38 cellular contexts compared by ENCODE assay signal in the genomic region with DNA sequence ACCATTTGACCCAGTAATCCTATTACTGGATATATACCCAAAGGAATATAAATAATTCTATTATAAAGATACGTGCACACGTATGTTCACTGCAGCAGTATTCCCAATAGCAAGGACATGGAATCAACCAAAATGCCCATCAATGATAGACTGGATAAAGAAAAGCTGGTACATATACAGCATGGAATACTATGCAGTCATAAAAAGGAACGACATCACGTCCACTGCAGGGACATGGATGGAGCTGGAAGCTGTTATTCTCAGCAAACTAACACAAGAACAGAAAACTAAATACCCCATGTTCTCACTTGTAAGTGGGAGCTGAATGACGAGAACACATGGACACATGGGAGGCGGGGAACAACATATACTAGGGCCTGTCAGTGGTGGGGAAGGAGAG.
"Had no signal": no experiment of that assay in that cellular context is flagged by ENCODE, and none has a peak within 500 bp of the region (broad histone marks: within the 10 kb centered on the region; RNA-seq: fewer than 3 reads in every experiment).

No MANE protein-coding gene starts in this region.

- DNase-seq: activated effector memory CD4-positive, alpha-beta T cell treated with anti-CD3 and anti-CD28 coated beads, Interleukin-2, amount 50 U/mL, for 16 hours; activated effector memory CD4-positive, alpha-beta T cell treated with Interleukin-2 at 50 U/mL for 16 hours; activated gamma-delta T cell; activated gamma-delta T cell treated with Interleukin-2 at 50 U/mL for 16 hours; activated naive CD4-positive, alpha-beta T cell; activated naive CD4-positive, alpha-beta T cell treated with anti-CD3 and anti-CD28 coated beads for 36 hours; activated naive CD4-positive, alpha-beta T cell treated with anti-CD3 and anti-CD28 coated beads, Interleukin-2, amount 10 ng/mL, durations not matched to agents 7 days and 5 days; activated naive CD4-positive, alpha-beta T cell treated with anti-CD3 and anti-CD28 coated beads, Interleukin-2, amount 50 U/mL, for 16 hours; activated naive CD4-positive, alpha-beta T cell treated with Interleukin-2 at 50 U/mL for 16 hours; activated naive CD8-positive, alpha-beta T cell treated with anti-CD3 and anti-CD28 coated beads for 36 hours; activated naive CD8-positive, alpha-beta T cell treated with anti-CD3 and anti-CD28 coated beads, Interleukin-2, amount 10 ng/mL, durations not matched to agents 7 days and 5 days; activated naive CD8-positive, alpha-beta T cell treated with anti-CD3 and anti-CD28 coated beads, Interleukin-2, amount 50 U/mL, for 24 hours; activated T-cell treated with anti-CD3 and anti-CD28 coated beads, Interleukin-2, amount 50 U/mL, for 24 hours; activated T-cell treated with anti-CD3 and anti-CD28 coated beads, Interleukin-2, amount 50 U/mL, for 4 hours; activated T-cell treated with anti-CD3 and anti-CD28 coated beads, Interleukin-2, amount 50 U/mL, for 48 hours; activated T-cell treated with anti-CD3 and anti-CD28 coated beads, Interleukin-2, amount 50 U/mL, for 72 hours; adrenal gland; amniotic stem cell; amygdala; anterior cingulate cortex; aorta; body of pancreas; brain microvascular endothelial cell; caudate nucleus; central memory CD4-positive, alpha-beta T cell; cerebellar nuclear complex had no signal

- H3K27ac ChIP-seq: adrenal gland, ascending aorta, body of pancreas, brain microvascular endothelial cell, breast epithelium, cardiac muscle cell had no signal

- ATAC-seq: activated naive CD4-positive, alpha-beta T cell treated with anti-CD3 and anti-CD28 coated beads, Interleukin-2, amount 50 U/mL, for 72 hours; activated naive CD8-positive, alpha-beta T cell treated with anti-CD3 and anti-CD28 coated beads, Interleukin-2, amount 50 U/mL, for 24 hours; activated T-cell treated with anti-CD3 and anti-CD28 coated beads, Interleukin-2, amount 50 U/mL, for 4 hours; activated T-cell treated with anti-CD3 and anti-CD28 coated beads, Interleukin-2, amount 50 U/mL, for 72 hours; activated T-helper 17 cell treated with anti-CD3 and anti-CD28 coated beads, Interleukin-2, amount 50 U/mL, for 72 hours; body of pancreas had no signal

- H3K9me3 ChIP-seq: adrenal gland, body of pancreas had no signal

- H3K36me3 ChIP-seq: adrenal gland, brain microvascular endothelial cell, breast epithelium, cardiac muscle cell had no signal

- H3K4me3 Mint-ChIP-seq: activated naive CD4-positive, alpha-beta T cell treated with anti-CD3 and anti-CD28 coated beads for 36 hours; activated naive CD4-positive, alpha-beta T cell treated with anti-CD3 and anti-CD28 coated beads, Interleukin-2, amount 10 ng/mL, durations not matched to agents 7 days and 5 days; activated naive CD4-positive, alpha-beta T cell treated with anti-CD3 and anti-CD28 coated beads, Interleukin-2, amount 50 U/mL, for 24 hours; activated naive CD8-positive, alpha-beta T cell; activated naive CD8-positive, alpha-beta T cell treated with anti-CD3 and anti-CD28 coated beads for 36 hours; activated naive CD8-positive, alpha-beta T cell treated with anti-CD3 and anti-CD28 coated beads, Interleukin-2, amount 10 ng/mL, durations not matched to agents 7 days and 5 days; activated naive CD8-positive, alpha-beta T cell treated with anti-CD3 and anti-CD28 coated beads, Interleukin-2, amount 50 U/mL, for 24 hours; activated T-cell treated with anti-CD3 and anti-CD28 coated beads, Interleukin-2, amount 50 U/mL, for 24 hours; activated T-cell treated with anti-CD3 and anti-CD28 coated beads, Interleukin-2, amount 50 U/mL, for 4 hours; activated T-cell treated with anti-CD3 and anti-CD28 coated beads, Interleukin-2, amount 50 U/mL, for 72 hours; activated T-helper 1 cell treated with anti-CD3 and anti-CD28 coated beads, Interleukin-12 subunit alpha, Interleukin-12 subunit beta, Interleukin-2, Interleukin-4 antibody, amounts not matched to agents 30 ng/mL and 10 ng/mL and 1 ng/mL, durations not matched to agents 14 hours and 24 hours and 36 hours; activated T-helper 17 cell treated with anti-CD3 and anti-CD28 coated beads, Interleukin-2, amount 50 U/mL, for 72 hours; brain; central memory CD8-positive, alpha-beta T cell had no signal

- H3K4me1 ChIP-seq: adrenal gland, ascending aorta, body of pancreas, breast epithelium had no signal

- H3K4me3 ChIP-seq: adrenal gland, ascending aorta, body of pancreas, breast epithelium, cardiac muscle cell had no signal

- H3K27me3 Mint-ChIP-seq: activated naive CD4-positive, alpha-beta T cell treated with anti-CD3 and anti-CD28 coated beads, Interleukin-2, amount 10 ng/mL, durations not matched to agents 7 days and 5 days; activated naive CD4-positive, alpha-beta T cell treated with anti-CD3 and anti-CD28 coated beads, Interleukin-2, amount 50 U/mL, for 24 hours; activated naive CD8-positive, alpha-beta T cell; activated naive CD8-positive, alpha-beta T cell treated with anti-CD3 and anti-CD28 coated beads for 36 hours; activated naive CD8-positive, alpha-beta T cell treated with anti-CD3 and anti-CD28 coated beads, Interleukin-2, amount 10 ng/mL, durations not matched to agents 7 days and 5 days; activated naive CD8-positive, alpha-beta T cell treated with anti-CD3 and anti-CD28 coated beads, Interleukin-2, amount 50 U/mL, for 24 hours; activated T-helper 17 cell treated with anti-CD3 and anti-CD28 coated beads, Interleukin-2, amount 50 U/mL, for 72 hours; brain; central memory CD8-positive, alpha-beta T cell had no signal

- H3K27ac Mint-ChIP-seq: activated naive CD4-positive, alpha-beta T cell treated with anti-CD3 and anti-CD28 coated beads for 36 hours; activated naive CD4-positive, alpha-beta T cell treated with anti-CD3 and anti-CD28 coated beads, Interleukin-2, amount 10 ng/mL, durations not matched to agents 7 days and 5 days; activated naive CD4-positive, alpha-beta T cell treated with anti-CD3 and anti-CD28 coated beads, Interleukin-2, amount 50 U/mL, for 24 hours; activated naive CD8-positive, alpha-beta T cell; activated naive CD8-positive, alpha-beta T cell treated with anti-CD3 and anti-CD28 coated beads for 36 hours; activated naive CD8-positive, alpha-beta T cell treated with anti-CD3 and anti-CD28 coated beads, Interleukin-2, amount 10 ng/mL, durations not matched to agents 7 days and 5 days; activated naive CD8-positive, alpha-beta T cell treated with anti-CD3 and anti-CD28 coated beads, Interleukin-2, amount 50 U/mL, for 24 hours; activated T-cell treated with anti-CD3 and anti-CD28 coated beads, Interleukin-2, amount 50 U/mL, for 24 hours; activated T-cell treated with anti-CD3 and anti-CD28 coated beads, Interleukin-2, amount 50 U/mL, for 72 hours; activated T-helper 1 cell treated with anti-CD3 and anti-CD28 coated beads, Interleukin-12 subunit alpha, Interleukin-12 subunit beta, Interleukin-2, Interleukin-4 antibody, amounts not matched to agents 30 ng/mL and 10 ng/mL and 1 ng/mL, durations not matched to agents 14 hours and 24 hours and 36 hours; activated T-helper 17 cell treated with anti-CD3 and anti-CD28 coated beads, Interleukin-2, amount 50 U/mL, for 72 hours; activated T-helper 2 cell treated with anti-CD3 and anti-CD28 coated beads, Interferon-gamma antibody, Interleukin-2, Interleukin-4, amounts not matched to agents 10 μg/mL and 5 μg/mL and 100 μg/mL, durations not matched to agents 14 hours and 24 hours and 36 hours; brain had no signal

- H3K4me1 Mint-ChIP-seq: activated naive CD4-positive, alpha-beta T cell treated with anti-CD3 and anti-CD28 coated beads, Interleukin-2, amount 10 ng/mL, durations not matched to agents 7 days and 5 days; activated naive CD8-positive, alpha-beta T cell treated with anti-CD3 and anti-CD28 coated beads for 36 hours; activated naive CD8-positive, alpha-beta T cell treated with anti-CD3 and anti-CD28 coated beads, Interleukin-2, amount 10 ng/mL, durations not matched to agents 7 days and 5 days; brain had no signal

- H3K27me3 ChIP-seq: adrenal gland, ascending aorta, body of pancreas, brain microvascular endothelial cell, breast epithelium, cardiac muscle cell had no signal

- H3K9me3 Mint-ChIP-seq: activated naive CD4-positive, alpha-beta T cell treated with anti-CD3 and anti-CD28 coated beads, Interleukin-2, amount 50 U/mL, for 24 hours; activated naive CD4-positive, alpha-beta T cell treated with anti-CD3 and anti-CD28 coated beads, Interleukin-2, amount 50 U/mL, for 72 hours; activated naive CD8-positive, alpha-beta T cell treated with anti-CD3 and anti-CD28 coated beads, Interleukin-2, amount 50 U/mL, for 24 hours; activated T-cell treated with anti-CD3 and anti-CD28 coated beads, Interleukin-2, amount 50 U/mL, for 4 hours; activated T-helper 1 cell treated with anti-CD3 and anti-CD28 coated beads, Interleukin-12 subunit alpha, Interleukin-12 subunit beta, Interleukin-2, Interleukin-4 antibody, amounts not matched to agents 30 ng/mL and 10 ng/mL and 1 ng/mL, durations not matched to agents 14 hours and 24 hours and 36 hours; activated T-helper 17 cell treated with anti-CD3 and anti-CD28 coated beads, Interleukin-2, amount 50 U/mL, for 72 hours; central memory CD8-positive, alpha-beta T cell had no signal

- FAIRE-seq: bronchial epithelial cell had no signal
